Comparison of ENCODE assay signal across 17 cellular contexts in the genomic region with DNA sequence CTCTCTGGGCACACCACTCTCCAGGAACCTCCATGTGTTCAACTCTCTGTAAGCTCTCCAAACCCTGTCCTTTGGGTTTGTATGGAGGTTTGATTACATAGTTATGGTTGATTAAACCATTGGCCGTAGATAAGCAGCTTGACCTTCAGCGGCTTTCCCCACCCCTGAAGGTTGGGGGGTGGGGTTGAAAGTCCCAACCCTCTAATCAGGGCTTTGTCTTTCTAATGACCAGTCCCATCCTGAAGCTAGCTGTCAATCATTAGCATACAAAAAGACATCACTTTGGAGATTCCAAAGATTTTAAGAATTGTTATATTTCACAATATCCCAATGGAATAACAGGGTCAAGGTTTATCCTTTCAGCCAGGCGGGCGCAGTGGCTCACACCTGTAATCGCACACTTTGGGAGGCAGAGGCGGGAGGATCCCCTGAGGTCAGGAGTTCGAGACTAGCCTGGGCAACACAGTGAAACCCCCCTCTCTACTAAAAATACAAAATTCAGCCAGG. TPM values are rescaled to one million over a fixed set of nuclear protein-coding genes. Genes with fewer than 3 reads are reported as not detected.
DNase-seq lines count a peak whose midpoint lies in the region; ATAC-seq and TF ChIP-seq lines count a peak whose summit lies in the region.
"Had no signal": no experiment of that assay in that cellular context is flagged by ENCODE, and none has a peak within 500 bp of the region (broad histone marks: within the 10 kb centered on the region; RNA-seq: fewer than 3 reads in every experiment).

No MANE protein-coding gene starts in this region.

- H3K79me2 ChIP-seq in OCI-LY7 (ENCODE audit: insufficient read depth, low read depth, low read length) (no peaks in the 10 kb centered on the region), fibroblast of lung (ENCODE audit: control insufficient read depth, insufficient read depth, low read length) (no peaks in the 10 kb centered on the region), parathyroid adenoma (no peaks in the 10 kb centered on the region)

- no peak for TF ChIP-seq CTCF in OCI-LY7 (conservative IDR thresholded peaks at IDR 0.05; ENCODE audit: low read length)
- TF ChIP-seq CTCF in fibroblast of lung (conservative IDR thresholded peaks at IDR 0.05 in 1 of 2, IDR thresholded peaks at IDR 0.05 in 1 of 2; ENCODE audit: low read depth in 1 of 2, low read length in 2 of 2), result no peak
- no peak for TF ChIP-seq CTCF in parathyroid adenoma (IDR thresholded peaks at IDR 0.05)
- TF ChIP-seq CTCF in gastroesophageal sphincter (IDR thresholded peaks at IDR 0.05), result no peak

- POLR2A ChIA-PET in HEK293T (lab: Yijun Ruan, JAX), result no interaction called here
- POLR2A ChIA-PET in OCI-LY7 (lab: Charles Lee), result interaction anchor here (0.6 to 1.1 kb wide), 3 partner anchors 8 to 362 kb away, joined by 3 to 5 read pairs (median 3); a partner anchor contains a TSS

- DNase-seq in HEK293T (ENCODE audit: extremely low spot score), result no peak
- no peak for DNase-seq in OCI-LY7 (ENCODE audit: low spot score)
- DNase-seq in fibroblast of lung (ENCODE audit: low read depth in 2 of 2), result no peak
- DNase-seq in NCI-H1436 (lab: John Stamatoyannopoulos, UW), result no peak
- DNase-seq: activated naive CD8-positive, alpha-beta T cell treated with anti-CD3 and anti-CD28 coated beads, Interleukin-2, amount 10 ng/mL, durations not matched to agents 7 days and 5 days; activated T-cell treated with anti-CD3 and anti-CD28 coated beads, Interleukin-2, amount 50 U/mL, for 1 hour; caudate nucleus; CD4-positive, alpha-beta memory T cell; foreskin melanocyte; NCI-H2029; occipital lobe; stimulated activated CD4-positive, alpha-beta T cell treated with anti-CD3 and anti-CD28 coated beads, Interleukin-12 subunit alpha, Interleukin-12 subunit beta, amount 100 ng/mL, for 4 hours had no signal

- H2AFZ ChIP-seq in OCI-LY7 (ENCODE audit: low read length) (peak overlapping the region; percentile 53), fibroblast of lung (ENCODE audit: low read length) (no peak overlapping the region), parathyroid adenoma (peak overlapping the region; percentile 81)

- WGBS in gastroesophageal sphincter (ENCODE audit: low coverage in 1 of 2), 2 donors, result 30 to 73% methylated on average over 2 to 5 of the region's 7 CpGs

- no peak for TF ChIP-seq POLR2A in gastroesophageal sphincter (IDR thresholded peaks at IDR 0.05)

- H3K9me3 ChIP-seq in OCI-LY7 (ENCODE audit: low read length), result no peaks in the 10 kb centered on the region
- H3K9me3 ChIP-seq in fibroblast of lung (ENCODE audit: control insufficient read depth, insufficient read depth, low read depth, low read length), result no peaks in the 10 kb centered on the region
- no peaks in the 10 kb centered on the region for H3K9me3 ChIP-seq in parathyroid adenoma (ENCODE audit: control insufficient read depth, low read length)
- no peaks in the 10 kb centered on the region for H3K9me3 ChIP-seq in gastroesophageal sphincter

- ATAC-seq in HG03520 (IDR thresholded peaks at IDR 0.05; ENCODE audit: unreplicated experiment), result no peak
- ATAC-seq in gastroesophageal sphincter, result no peak

- no peak overlapping the region for H3K27ac ChIP-seq in OCI-LY7 (ENCODE audit: low read depth, low read length, poor library complexity, severe bottlenecking)
- H3K27ac ChIP-seq in fibroblast of lung (ENCODE audit: insufficient read depth, low read length), result no peak overlapping the region
- H3K27ac ChIP-seq in parathyroid adenoma, result no peak overlapping the region
- H3K27ac ChIP-seq in gastroesophageal sphincter, result no peak overlapping the region
- H3K27ac ChIP-seq: RWPE1 had no signal

- no peaks in the 10 kb centered on the region for H3K27me3 ChIP-seq in fibroblast of lung (ENCODE audit: control insufficient read depth, insufficient read depth, low read length)
- no peaks in the 10 kb centered on the region for H3K27me3 ChIP-seq in parathyroid adenoma (ENCODE audit: control insufficient read depth, insufficient read depth, low read length)
- H3K27me3 ChIP-seq in gastroesophageal sphincter, result no peaks in the 10 kb centered on the region

- CTCF ChIA-PET in HEK293T (lab: Yijun Ruan, JAX) (no interaction called here), OCI-LY7 (lab: Charles Lee; ENCODE audit: unreplicated experiment) (no interaction called here)

- H3K36me3 ChIP-seq in OCI-LY7 (ENCODE audit: insufficient read depth, low read length), result no peaks in the 10 kb centered on the region
- no peaks in the 10 kb centered on the region for H3K36me3 ChIP-seq in fibroblast of lung (ENCODE audit: control insufficient read depth, insufficient read depth, low read length)
- H3K36me3 ChIP-seq in parathyroid adenoma (ENCODE audit: control insufficient read depth, insufficient read depth, low read length), result no peaks in the 10 kb centered on the region
- H3K36me3 ChIP-seq in gastroesophageal sphincter, result no peaks in the 10 kb centered on the region

- no peak overlapping the region for H3K4me3 ChIP-seq in OCI-LY7 (ENCODE audit: low read depth, low read length, poor library complexity, severe bottlenecking)
- H3K4me3 ChIP-seq in fibroblast of lung (replicated peaks in 1 of 4; ENCODE audit: control extremely low read depth in 1 of 4, insufficient read depth in 1 of 4, low read depth in 3 of 4, low read length in 4 of 4), result no peak overlapping the region
- H3K4me3 ChIP-seq in parathyroid adenoma (ENCODE audit: low read depth, low read length), result no peak overlapping the region
- H3K4me3 ChIP-seq in gastroesophageal sphincter, result no peak overlapping the region

- H3K4me2 ChIP-seq in OCI-LY7 (ENCODE audit: low read length) (peak overlapping the region; percentile 29; the same call in 1 of the 2 replicates), fibroblast of lung (ENCODE audit: extremely low read depth, insufficient read depth, low read length) (peak overlapping the region; percentile 52), parathyroid adenoma (ENCODE audit: low read length) (no peak overlapping the region)

- BruUV-seq in OCI-LY7 (replicated peaks; lab: Mats Ljungman, UMichigan), result no TSS peak

- TF ChIP-seq EP300 in gastroesophageal sphincter (IDR thresholded peaks at IDR 0.05), result no peak

- H3K4me1 ChIP-seq in OCI-LY7 (ENCODE audit: insufficient read depth, low read length, poor library complexity, severe bottlenecking) (peaks cover 6% of the 10 kb centered on the region), fibroblast of lung (ENCODE audit: control insufficient read depth, extremely low read depth, insufficient read depth, low read length) (peaks cover 13% of the 10 kb centered on the region), parathyroid adenoma (peaks cover 5% of the 10 kb centered on the region), gastroesophageal sphincter (no peaks in the 10 kb centered on the region)

- intact Hi-C loops in OCI-LY7 (cut with micrococcal nuclease; ENCODE audit: unreplicated experiment), result no loop called here

- no peaks in the 10 kb centered on the region for H3K9me2 ChIP-seq in OCI-LY7 (ENCODE audit: insufficient read depth, low read length)

- H3K9ac ChIP-seq in fibroblast of lung (ENCODE audit: insufficient read depth, low read length) (no peak overlapping the region), parathyroid adenoma (no peak overlapping the region)

- H4K20me1 ChIP-seq in OCI-LY7 (ENCODE audit: insufficient read depth, low read length) (no peaks in the 10 kb centered on the region), fibroblast of lung (ENCODE audit: control insufficient read depth, extremely low read depth, insufficient read depth, low read length) (no peaks in the 10 kb centered on the region)

TF ChIP-seq in HEK293T, 16 proteins besides CTCF, POLR2A, EP300 and RAD21:
- TF ChIP-seq FOXM1 (IDR thresholded peaks at IDR 0.05; ENCODE audit: borderline replicate concordance) (no peak), ZNF384 (IDR thresholded peaks at IDR 0.05) (no peak), SUZ12 (IDR thresholded peaks at IDR 0.05) (no peak), ELF4 (IDR thresholded peaks at IDR 0.05) (no peak)
- TF ChIP-seq, protein P1, sequence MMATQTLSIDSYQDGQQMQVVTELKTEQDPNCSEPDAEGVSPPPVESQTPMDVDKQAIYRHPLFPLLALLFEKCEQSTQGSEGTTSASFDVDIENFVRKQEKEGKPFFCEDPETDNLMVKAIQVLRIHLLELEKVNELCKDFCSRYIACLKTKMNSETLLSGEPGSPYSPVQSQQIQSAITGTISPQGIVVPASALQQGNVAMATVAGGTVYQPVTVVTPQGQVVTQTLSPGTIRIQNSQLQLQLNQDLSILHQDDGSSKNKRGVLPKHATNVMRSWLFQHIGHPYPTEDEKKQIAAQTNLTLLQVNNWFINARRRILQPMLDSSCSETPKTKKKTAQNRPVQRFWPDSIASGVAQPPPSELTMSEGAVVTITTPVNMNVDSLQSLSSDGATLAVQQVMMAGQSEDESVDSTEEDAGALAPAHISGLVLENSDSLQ (IDR thresholded peaks at IDR 0.05), result peak; percentile 37; the same call in 1 of the 2 replicates
TF ChIP-seq in HEK293T: peak in this region for 1.

RNA-seq across cellular contexts. Expression of a gene that starts 8.4 kb away (rescaled TPM):
- total RNA-seq in OCI-LY7 (2014; rRNA removed; shearing (Covaris generic)), result not detected in 2 replicates
- total RNA-seq in OCI-LY7 (2022) (not detected in 2 replicates), fibroblast of lung (under 0.01 TPM in 1 of 2 replicates, not detected in the other), gastroesophageal sphincter (not detected)
- not detected in 2 replicates for polyA plus RNA-seq in fibroblast of lung
- polyA plus RNA-seq in fibroblast of lung (2012), result 0.03 TPM in 1 of 2 replicates, not detected in the other
- polyA minus RNA-seq in fibroblast of lung (ENCODE audit: low replicate concordance), result not detected in 2 replicates
- total RNA-seq: activated naive CD8-positive, alpha-beta T cell treated with anti-CD3 and anti-CD28 coated beads, Interleukin-2, amount 10 ng/mL, durations not matched to agents 7 days and 5 days; CD4-positive, alpha-beta memory T cell; mesenteric fat pad; occipital lobe had no signal

RNA-seq across cellular contexts. Expression of a gene that starts 12.7 kb away (rescaled TPM):
- total RNA-seq in OCI-LY7 (2014; rRNA removed; shearing (Covaris generic)), result 32.9 and 35.0 TPM in 2 replicates
- total RNA-seq in OCI-LY7 (2022) (69.6 and 84.1 TPM in 2 replicates), fibroblast of lung (33.9 TPM in 2 replicates), gastroesophageal sphincter (10 to 100 TPM; 30.0 to 68.2 (median 56.8) TPM)
- 25.1 and 33.9 TPM in 2 replicates for polyA plus RNA-seq in fibroblast of lung
- 15.1 and 20.6 TPM in 2 replicates for polyA plus RNA-seq in fibroblast of lung (2012)
- 4.4 and 7.0 TPM in 2 replicates for polyA minus RNA-seq in fibroblast of lung (ENCODE audit: low replicate concordance)
